8 cellular contexts compared by ENCODE assay signal in the genomic region with DNA sequence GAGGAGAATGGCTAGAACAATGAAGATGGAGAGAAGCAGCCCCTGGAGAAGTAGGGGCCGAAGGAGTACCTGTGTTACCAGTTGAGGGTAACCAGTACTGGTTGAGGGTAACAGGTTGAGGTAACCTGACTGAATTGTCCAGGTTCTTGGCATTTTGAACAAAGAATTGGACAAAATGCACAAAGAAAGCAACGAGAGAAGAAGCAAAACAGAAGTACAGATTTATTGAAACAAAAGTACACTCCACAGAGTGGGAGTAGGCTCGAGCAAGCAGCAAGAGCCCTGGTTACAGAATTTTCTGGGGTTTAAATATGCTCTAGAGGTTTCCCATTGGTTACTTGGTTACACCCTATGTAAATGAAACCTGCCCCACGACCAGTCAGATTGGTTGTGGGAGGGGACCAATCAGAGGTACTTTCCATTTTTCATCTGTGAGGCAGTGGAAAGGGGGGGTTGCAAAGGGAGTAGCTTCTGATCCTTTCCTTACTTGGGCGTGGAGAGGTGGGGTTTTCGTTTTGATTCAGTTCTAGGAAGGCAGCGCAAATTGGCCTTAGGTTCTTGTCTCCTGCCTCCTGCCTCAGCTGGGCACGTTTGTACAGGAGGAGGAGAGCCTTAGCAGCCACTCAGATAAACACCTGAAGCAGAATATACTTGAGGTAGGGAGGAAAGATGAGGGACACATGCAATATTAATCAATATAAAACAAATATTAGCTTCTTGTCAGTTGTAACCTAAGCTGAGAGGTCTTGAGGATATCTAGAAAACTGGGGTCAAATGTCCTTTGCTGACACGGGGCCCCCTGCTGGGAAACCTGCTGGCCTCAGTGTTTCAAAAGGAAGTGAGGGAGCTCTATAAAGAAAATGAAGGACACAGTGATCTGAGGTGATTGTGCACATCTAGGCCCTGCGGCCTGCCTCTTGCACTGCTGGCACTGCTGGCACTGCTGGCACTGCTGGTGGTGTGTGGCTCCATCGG. TPM values are rescaled to one million over a fixed set of nuclear protein-coding genes. Genes with fewer than 3 reads are reported as not detected.
DNase-seq lines count a peak whose midpoint lies in the region; ATAC-seq lines count a peak whose summit lies in the region.

No MANE protein-coding gene starts in this region.

- POLR2A ChIA-PET in T-cell (lab: Charles Lee) = interaction anchor here in 1 of 2 donors (0.6 kb wide), 2 partner anchors 24 to 793 kb away, joined by 3 to 6 read pairs; no protein-coding TSS in a partner anchor

- H3K4me3 ChIP-seq in effector memory CD4-positive, alpha-beta T cell (ENCODE audit: insufficient read depth, low read depth, low read length, poor library complexity, severe bottlenecking) = no peak overlapping the region

- CTCF ChIA-PET in T-cell (lab: Charles Lee) = no interaction called here

- no peaks in the 10 kb centered on the region for H3K36me3 ChIP-seq in effector memory CD4-positive, alpha-beta T cell (ENCODE audit: control insufficient read depth, insufficient read depth, low read length)

- H3K4me1 Mint-ChIP-seq in T-cell = peaks cover 9 to 18% (median 14%) of the 10 kb centered on the region in 3 donors

- no peaks in the 10 kb centered on the region for H3K27me3 Mint-ChIP-seq in T-cell

- H3K27ac Mint-ChIP-seq in T-cell = peak overlapping the region; percentile 63 to 77

- peaks cover 0 to 5% (median 0%) of the 10 kb centered on the region in 3 donors for H3K9me3 Mint-ChIP-seq in T-cell

- H3K4me1 ChIP-seq in effector memory CD4-positive, alpha-beta T cell (ENCODE audit: control insufficient read depth, insufficient read depth, low read length, poor library complexity, severe bottlenecking) = no peaks in the 10 kb centered on the region

- H3K27me3 ChIP-seq in effector memory CD4-positive, alpha-beta T cell (replicated peaks; ENCODE audit: control insufficient read depth, insufficient read depth, low read length, poor library complexity, severe bottlenecking) = no peaks in the 10 kb centered on the region

- ATAC-seq in T-cell (replicated peaks in 1 of 4) = peak; percentile 42 to 98 (median 50)

- H3K36me3 Mint-ChIP-seq in T-cell = no peaks in the 10 kb centered on the region

- no peak overlapping the region for H3K27ac ChIP-seq in effector memory CD4-positive, alpha-beta T cell (ENCODE audit: insufficient read depth, low read length, poor library complexity, severe bottlenecking)

- no peaks in the 10 kb centered on the region for H3K9me3 ChIP-seq in effector memory CD4-positive, alpha-beta T cell (ENCODE audit: control insufficient read depth, low read length)

- peak overlapping the region in 1 of 3 donors; percentile 40 for H3K4me3 Mint-ChIP-seq in T-cell

- DNase-seq in activated effector memory CD4-positive, alpha-beta T cell treated with anti-CD3 and anti-CD28 coated beads, Interleukin-2, amount 50 U/mL, for 16 hours = peak; percentile 69
- DNase-seq in activated effector memory CD4-positive, alpha-beta T cell treated with Interleukin-2 at 50 U/mL for 16 hours = no peak
- peak in 20 of 34 experiments; percentile 5 to 80 (median 28) for DNase-seq in T-cell
- DNase-seq in effector memory CD4-positive, alpha-beta T cell = peak; percentile 11 to 27 (median 15)
- DNase-seq in stimulated activated CD8-positive, alpha-beta memory T cell treated with anti-CD3 and anti-CD28 coated beads, Interleukin-15, amount 100 ng/mL, for 48 hours (ENCODE audit: low read depth in 2 of 2) = peak; percentile 24 to 44
- no peak for DNase-seq in GM19240 (ENCODE audit: insufficient read length, low spot score)
- no peak for DNase-seq in C1 segment of cervical spinal cord (lab: John Stamatoyannopoulos, UW)
- no peak for DNase-seq in NCI-H187 (lab: John Stamatoyannopoulos, UW)

RNA-seq across cellular contexts. Expression of gene LSM10, which starts 14.3 kb away (rescaled TPM):
- total RNA-seq in T-cell = 10 to 100 TPM; 26.2 to 59.9 (median 55.4) TPM

RNA-seq across cellular contexts. Expression of gene STK40, which starts 26.2 kb away (rescaled TPM):
- total RNA-seq in T-cell = 10 to 100 TPM; 29.6 to 71.1 (median 56.7) TPM

RNA-seq across cellular contexts. Expression of gene OSCP1, which starts 38.3 kb away (rescaled TPM):
- 1 to 10 TPM in 1 of 5 donors, under 1 TPM in 4; 0.32 to 1.3 (median 0.68) TPM for total RNA-seq in T-cell

RNA-seq across cellular contexts. Expression of gene MRPS15, which starts 52.2 kb away (rescaled TPM):
- 10 to 100 TPM; 25.7 to 37.3 (median 34.9) TPM for total RNA-seq in T-cell

Comparison
In these comparisons a context has a peak if more than half of its experiments do, and no peak if none do; other contexts are left out.
1. DNase-seq: peak in activated effector memory CD4-positive, alpha-beta T cell treated with anti-CD3 and anti-CD28 coated beads, Interleukin-2, amount 50 U/mL, for 16 hours (single experiment), T-cell (20 of 34), effector memory CD4-positive, alpha-beta T cell (3 of 3) and stimulated activated CD8-positive, alpha-beta memory T cell treated with anti-CD3 and anti-CD28 coated beads, Interleukin-15, amount 100 ng/mL, for 48 hours (2 of 2); none in activated effector memory CD4-positive, alpha-beta T cell treated with Interleukin-2 at 50 U/mL for 16 hours (single experiment), GM19240 (single experiment), C1 segment of cervical spinal cord (0 of 14) and NCI-H187 (0 of 2).